Comparison of ENCODE assay signal across 15 cellular contexts in the genomic region with DNA sequence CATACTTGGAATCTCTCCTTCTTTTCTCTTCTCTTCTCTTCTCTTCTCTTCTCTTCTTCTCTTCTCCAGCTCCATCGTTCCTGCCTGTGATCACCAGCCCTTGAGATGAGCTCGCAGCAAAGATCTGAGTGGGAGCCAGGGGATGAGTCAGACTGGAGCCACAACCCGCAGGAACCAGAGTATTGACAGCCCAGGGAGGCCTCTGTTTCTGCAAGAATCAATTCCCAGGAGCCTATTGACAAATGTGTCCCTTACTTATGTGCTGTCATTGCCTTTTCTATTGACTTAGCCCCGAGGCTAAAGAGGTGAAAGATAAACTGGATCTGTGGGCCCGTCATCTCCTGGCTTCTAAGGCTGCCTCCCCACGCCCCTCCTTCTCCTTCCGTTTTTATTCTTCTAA. TPM values are rescaled to one million over a fixed set of nuclear protein-coding genes. Genes with fewer than 3 reads are reported as not detected.
DNase-seq lines count a peak whose midpoint lies in the region; ATAC-seq, FAIRE-seq and TF ChIP-seq lines count a peak whose summit lies in the region.
"Had no signal": no experiment of that assay in that cellular context is flagged by ENCODE, and none has a peak within 500 bp of the region (broad histone marks: within the 10 kb centered on the region; RNA-seq: fewer than 3 reads in every experiment).

No MANE protein-coding gene starts in this region.

- no peak overlapping the region for H2BK5ac ChIP-seq in IMR-90 (ENCODE audit: low read depth, low read length, poor library complexity, severe bottlenecking)

- H2AK5ac ChIP-seq in IMR-90 (ENCODE audit: low read depth, low read length): no peak overlapping the region

- H3K23ac ChIP-seq in IMR-90 (ENCODE audit: low read depth, low read length): no peak overlapping the region

- dilution Hi-C loops in IMR-90 (cut with HindIII; ENCODE audit: low sequenced_read_pairs, unreplicated experiment): no loop called here
- dilution Hi-C loops in keratinocyte (cut with MboI; ENCODE audit: extremely low pct_ligation_motif_present, low sequenced_read_pairs): no loop called here

- no peak overlapping the region for H4K8ac ChIP-seq in IMR-90 (ENCODE audit: low read depth in 2 of 2, low read length in 2 of 2)

- H3K56ac ChIP-seq in IMR-90 (ENCODE audit: extremely low read depth, insufficient read depth, low read length): no peak overlapping the region

- H2BK120ac ChIP-seq in IMR-90 (ENCODE audit: low read depth, low read length): no peak overlapping the region

- intact Hi-C loops in IMR-90 (cut with micrococcal nuclease): no loop called here
- intact Hi-C loops in CD4-positive, alpha-beta memory T cell (cut with micrococcal nuclease): no loop called here
- intact Hi-C loops in Right ventricle myocardium inferior (cut with DNase I): no loop called here

- H2AFZ ChIP-seq in IMR-90 (replicated peaks; ENCODE audit: low read length, poor library complexity) (no peak overlapping the region), keratinocyte (ENCODE audit: control insufficient read depth, low read length) (no peak overlapping the region)

- no peak overlapping the region for H3K18ac ChIP-seq in IMR-90 (ENCODE audit: low read depth, low read length)

- ATAC-seq in IMR-90 (ENCODE audit: low read depth) (no peak), Right ventricle myocardium inferior (no peak)
- ATAC-seq: left ventricle myocardium superior had no signal

- no peak overlapping the region for H4K5ac ChIP-seq in IMR-90 (ENCODE audit: low read depth, low read length)

- no CpG with 5 or more reads among the region's 7 CpGs for WGBS in IMR-90 (ENCODE audit: extremely low coverage in 2 of 2, insufficient read length in 1 of 2), 2 experiments

- H3K27me3 ChIP-seq in IMR-90 (ENCODE audit: control insufficient read depth, insufficient read depth, low read length) (no peaks in the 10 kb centered on the region), adipocyte (replicated peaks; ENCODE audit: control insufficient read depth, insufficient read depth, low read length) (peaks cover 6% of the 10 kb centered on the region), keratinocyte (ENCODE audit: control insufficient read depth, extremely low read depth, insufficient read depth, low read length) (peaks cover 4% of the 10 kb centered on the region)
- H3K27me3 ChIP-seq in CD4-positive, alpha-beta memory T cell (ENCODE audit: insufficient read depth, low read length): no peaks in the 10 kb centered on the region

- H3K27ac ChIP-seq in IMR-90 (ENCODE audit: insufficient read depth, low read length): no peak overlapping the region
- H3K27ac ChIP-seq in keratinocyte (ENCODE audit: control insufficient read depth, insufficient read depth, low read length): no peak overlapping the region
- no peak overlapping the region for H3K27ac ChIP-seq in CD4-positive, alpha-beta memory T cell (ENCODE audit: low read depth, low read length)
- H3K27ac ChIP-seq: C4-2B, epithelial cell of prostate, prostate gland had no signal

- H3K36me3 ChIP-seq in IMR-90 (ENCODE audit: control insufficient read depth, insufficient read depth, low read length) (no peaks in the 10 kb centered on the region), adipocyte (ENCODE audit: control insufficient read depth, insufficient read depth, low read length, severe bottlenecking) (no peaks in the 10 kb centered on the region), keratinocyte (ENCODE audit: control insufficient read depth in 2 of 2, extremely low read depth in 1 of 2, insufficient read depth in 2 of 2, low read length in 2 of 2) (no peaks in the 10 kb centered on the region)
- H3K36me3 ChIP-seq in CD4-positive, alpha-beta memory T cell (ENCODE audit: insufficient read depth, low read length): no peaks in the 10 kb centered on the region
- H3K36me3 ChIP-seq: prostate gland had no signal

- BruUV-seq in IMR-90 (replicated peaks; lab: Mats Ljungman, UMichigan): no TSS peak

- H3K4me1 ChIP-seq in IMR-90 (ENCODE audit: control insufficient read depth, insufficient read depth, low read length): no peaks in the 10 kb centered on the region
- H3K4me1 ChIP-seq in adipocyte (ENCODE audit: control insufficient read depth, insufficient read depth, low read length): peaks cover 30% of the 10 kb centered on the region
- H3K4me1 ChIP-seq in keratinocyte (ENCODE audit: control insufficient read depth, extremely low read depth, insufficient read depth, low read length): no peaks in the 10 kb centered on the region
- H3K4me1 ChIP-seq in CD4-positive, alpha-beta memory T cell (ENCODE audit: insufficient read depth, low read length): no peaks in the 10 kb centered on the region
- H3K4me1 ChIP-seq: prostate gland had no signal

- H2BK20ac ChIP-seq in IMR-90 (ENCODE audit: low read depth, low read length): no peak overlapping the region

- CTCF ChIA-PET in IMR-90 (lab: Yijun Ruan, JAX) (no interaction called here), HEK293T (lab: Yijun Ruan, JAX) (interaction anchor here (0.7 kb wide), 1 partner anchor 13 kb away, joined by 3 read pairs; no protein-coding TSS in a partner anchor)
- CTCF ChIA-PET in CD4-positive, alpha-beta memory T cell (lab: Charles Lee; ENCODE audit: partially characterized antibody): interaction anchor here (0.6 to 1.3 kb wide), 2 partner anchors 23 to 26 kb away, joined by 4 read pairs; no protein-coding TSS in a partner anchor

- no peaks in the 10 kb centered on the region for H3K79me2 ChIP-seq in keratinocyte (ENCODE audit: control insufficient read depth, insufficient read depth, low read length)

- no peaks in the 10 kb centered on the region for H3K79me1 ChIP-seq in IMR-90 (ENCODE audit: low read depth in 1 of 2, low read length in 2 of 2)

- H2BK15ac ChIP-seq in IMR-90 (ENCODE audit: low read depth, low read length): no peak overlapping the region

- no peaks in the 10 kb centered on the region for H3K36me3 Mint-ChIP-seq in CD4-positive, alpha-beta memory T cell

- in situ Hi-C loops in IMR-90 (cut with MboI; ENCODE audit: low sequenced_read_pairs): no loop called here

- H3K27me3 Mint-ChIP-seq in CD4-positive, alpha-beta memory T cell: peaks cover 1 to 10% of the 10 kb centered on the region in 2 donors

- H4K20me1 ChIP-seq in IMR-90 (ENCODE audit: insufficient read depth, low read length) (no peaks in the 10 kb centered on the region), keratinocyte (ENCODE audit: control insufficient read depth, extremely low read depth, insufficient read depth, low read length) (no peaks in the 10 kb centered on the region)

- peak; percentile 9 for FAIRE-seq in keratinocyte (lab: Jason Lieb, UNC)

- POLR2A ChIA-PET in IMR-90 (lab: Charles Lee; ENCODE audit: unreplicated experiment): no interaction called here
- POLR2A ChIA-PET in CD4-positive, alpha-beta memory T cell (lab: Charles Lee; ENCODE audit: partially characterized antibody): no interaction called here
- POLR2A ChIA-PET in HEK293T (lab: Yijun Ruan, JAX): no interaction called here

- TF ChIP-seq CTCF in AG10803 (conservative IDR thresholded peaks at IDR 0.05; ENCODE audit: low read length) (no peak), IMR-90 (conservative IDR thresholded peaks at IDR 0.05; ENCODE audit: low read depth, low read length) (no peak), keratinocyte (optimal IDR thresholded peaks at IDR 0.05 in 1 of 3, IDR thresholded peaks at IDR 0.05 in 1 of 3, conservative IDR thresholded peaks at IDR 0.05 in 1 of 3; ENCODE audit: extremely low read depth in 1 of 3, insufficient read depth in 2 of 3, low read length in 3 of 3) (no peak)

- no peak overlapping the region for H3K4me3 ChIP-seq in AG10803 (ENCODE audit: low read length)
- H3K4me3 ChIP-seq in IMR-90 (ENCODE audit: insufficient read depth, low read depth, low read length): no peak overlapping the region
- peak overlapping the region; percentile 29 for H3K4me3 ChIP-seq in adipocyte (ENCODE audit: low read length)
- H3K4me3 ChIP-seq in keratinocyte (ENCODE audit: control insufficient read depth in 2 of 3, extremely low read depth in 1 of 3, insufficient read depth in 2 of 3, low read depth in 1 of 3, low read length in 3 of 3): no peak overlapping the region
- H3K4me3 ChIP-seq in CD4-positive, alpha-beta memory T cell (ENCODE audit: low read length in 2 of 2): no peak overlapping the region
- H3K4me3 ChIP-seq: prostate gland had no signal

- TF ChIP-seq RAD21 in IMR-90 (IDR thresholded peaks at IDR 0.05; ENCODE audit: low read length): no peak

- H3K9me3 Mint-ChIP-seq in CD4-positive, alpha-beta memory T cell: peaks cover 0 to 7% (median 0%) of the 10 kb centered on the region in 8 donors

- H3K9ac ChIP-seq in IMR-90 (ENCODE audit: low read depth, low read length) (no peak overlapping the region), adipocyte (ENCODE audit: low read length) (no peak overlapping the region), keratinocyte (ENCODE audit: control insufficient read depth, extremely low read depth, insufficient read depth, low read length) (no peak overlapping the region)

- H3K27ac Mint-ChIP-seq in CD4-positive, alpha-beta memory T cell: no peak overlapping the region

- H3K9me3 ChIP-seq in IMR-90 (ENCODE audit: control insufficient read depth, insufficient read depth, low read length) (no peaks in the 10 kb centered on the region), adipocyte (ENCODE audit: control insufficient read depth, low read length) (no peaks in the 10 kb centered on the region), keratinocyte (ENCODE audit: control insufficient read depth, low read depth, low read length) (no peaks in the 10 kb centered on the region)
- no peaks in the 10 kb centered on the region for H3K9me3 ChIP-seq in CD4-positive, alpha-beta memory T cell (ENCODE audit: control insufficient read depth in 1 of 2, low read length in 2 of 2)
- H3K9me3 ChIP-seq: prostate gland had no signal

- no peak overlapping the region for H3K14ac ChIP-seq in IMR-90 (replicated peaks; ENCODE audit: low read depth, low read length)

- H3K4me3 Mint-ChIP-seq in CD4-positive, alpha-beta memory T cell: no peak overlapping the region

- no peaks in the 10 kb centered on the region for H3K4me1 Mint-ChIP-seq in CD4-positive, alpha-beta memory T cell

- H3K4me2 ChIP-seq in IMR-90 (ENCODE audit: low read depth, low read length) (no peak overlapping the region), keratinocyte (ENCODE audit: control insufficient read depth, extremely low read depth, insufficient read depth, low read depth, low read length) (no peak overlapping the region)

- H3K4ac ChIP-seq in IMR-90 (ENCODE audit: low read depth, low read length): no peak overlapping the region

- no peak overlapping the region for H2AK9ac ChIP-seq in IMR-90 (replicated peaks; ENCODE audit: low read depth, low read length, poor library complexity)

- H3K9me1 ChIP-seq in IMR-90 (ENCODE audit: insufficient read depth, low read length) (no peaks in the 10 kb centered on the region), keratinocyte (ENCODE audit: control insufficient read depth, extremely low read depth, insufficient read depth, low read length) (no peaks in the 10 kb centered on the region)

- H4K91ac ChIP-seq in IMR-90 (ENCODE audit: insufficient read depth, low read depth, low read length): no peak overlapping the region

- DNase-seq in AG10803 (ENCODE audit: low read depth) (peak; percentile 71), IMR-90 (peak; percentile 36), adipocyte (ENCODE audit: low read depth) (peak; percentile 48), keratinocyte (ENCODE audit: low read depth, low spot score) (no peak), Right ventricle myocardium inferior (ENCODE audit: missing footprints) (no peak), HEK293T (ENCODE audit: extremely low spot score) (no peak)
- no peak for DNase-seq in CD4-positive, alpha-beta memory T cell
- no peak for DNase-seq in activated T-cell treated with anti-CD3 and anti-CD28 coated beads, Interleukin-2, amount 50 U/mL, for 1 hour
- DNase-seq: left ventricle myocardium superior, NCI-H2171 treated with DMSO at 0.1 percent for 48 hours, SHP77 had no signal

- no peak for TF ChIP-seq POLR2A in IMR-90 (IDR thresholded peaks at IDR 0.05; ENCODE audit: low read depth, low read length)

RNA-seq across cellular contexts. Expression of gene HABP2, which starts 13.1 kb away (rescaled TPM):
- total RNA-seq in IMR-90 (2012; rRNA removed) (not detected in 2 replicates), Right ventricle myocardium inferior (not detected)
- polyA plus RNA-seq in IMR-90 (2012; rRNA removed) (not detected in 2 replicates), keratinocyte (not detected in 3 replicates)
- polyA plus RNA-seq in IMR-90 (2012; cell fraction: cytosol; rRNA removed): not detected in 2 replicates
- not detected in 2 replicates for polyA plus RNA-seq in IMR-90 (2012; cell fraction: nucleus; rRNA removed; ENCODE audit: low replicate concordance)
- polyA plus RNA-seq in keratinocyte (2011; ENCODE audit: low read depth): not detected
- not detected in 2 replicates for polyA plus RNA-seq in keratinocyte (2011; cell fraction: cytosol; rRNA removed)
- polyA plus RNA-seq in keratinocyte (2011; cell fraction: nucleus; rRNA removed): not detected in 2 replicates
- not detected in 2 replicates for polyA plus RNA-seq in keratinocyte (2012; ENCODE audit: low replicate concordance)
- polyA minus RNA-seq in keratinocyte: not detected in 3 replicates
- polyA minus RNA-seq in keratinocyte (2011; cell fraction: cytosol; rRNA and poly(A)+ RNA removed): not detected
- not detected in 2 replicates for polyA minus RNA-seq in keratinocyte (2011; cell fraction: nucleus; rRNA and poly(A)+ RNA removed)
- total RNA-seq in CD4-positive, alpha-beta memory T cell: not detected
- not detected for polyA plus RNA-seq in CD4-positive, alpha-beta memory T cell
- total RNA-seq: left ventricle myocardium superior, urinary bladder had no signal

Comparison
In these comparisons a context has a peak if more than half of its experiments do, and no peak if none do; other contexts are left out.
1. DNase-seq: peak in AG10803 (single experiment), IMR-90 (single experiment) and adipocyte (single experiment); none in keratinocyte (single experiment), CD4-positive, alpha-beta memory T cell (0 of 5), Right ventricle myocardium inferior (single experiment), HEK293T (single experiment) and activated T-cell treated with anti-CD3 and anti-CD28 coated beads, Interleukin-2, amount 50 U/mL, for 1 hour (single experiment).